ENCODE assay signal across 8 cellular contexts in genomic region chr12:57591567-57592325, GRCh38. TPM values are rescaled to one million over a fixed set of nuclear protein-coding genes. Genes with fewer than 3 reads are reported as not detected.
A peak's percentile ranks its signal among the peaks of the same experiment; 100 is the strongest.
DNase-seq lines count a peak whose midpoint lies in the region; ATAC-seq and TF ChIP-seq lines count a peak whose summit lies in the region.

No MANE protein-coding gene starts in this region.

- peak overlapping the region; percentile 74 for H3K4me3 ChIP-seq in fibroblast of villous mesenchyme (ENCODE audit: low read depth, low read length)

- in situ Hi-C loops in G401 (cut with HindIII; ENCODE audit: low sequenced_read_pairs), result no loop called here

- ATAC-seq in HG02981 (IDR thresholded peaks at IDR 0.05; ENCODE audit: unreplicated experiment) (peak; percentile 10), omental fat pad (ENCODE audit: low FRiP score) (peak; percentile 25)

- peak overlapping the region; percentile 78 for H3K27ac ChIP-seq in VCaP

- DNase-seq in G401 (ENCODE audit: low spot score) (peak; percentile 43), fibroblast of villous mesenchyme (ENCODE audit: low read depth) (no peak), omental fat pad (ENCODE audit: low spot score) (no peak), iPS-NIHi7 (ENCODE audit: extremely low spot score) (no peak), germinal center (ENCODE audit: low spot score) (no peak)
- DNase-seq in activated CD4-positive, alpha-beta T cell treated with anti-CD3 and anti-CD28 coated beads, Interleukin-2, amount 50 U/mL, for 48 hours, result no peak

- no peak for TF ChIP-seq CTCF in VCaP (conservative IDR thresholded peaks at IDR 0.05)
- no peak for TF ChIP-seq CTCF in fibroblast of villous mesenchyme (IDR thresholded peaks at IDR 0.05; ENCODE audit: insufficient read depth, low read depth, low read length)
- no peak for TF ChIP-seq CTCF in omental fat pad (IDR thresholded peaks at IDR 0.05)

RNA-seq across cellular contexts. Expression of gene PIP4K2C, which starts 0.8 kb away (rescaled TPM):
- 19.4 and 25.2 TPM in 2 replicates for total RNA-seq in G401 (2014; rRNA removed; shearing (Covaris generic))
- total RNA-seq in fibroblast of villous mesenchyme (21.3 and 33.2 TPM in 2 replicates), omental fat pad (10 to 100 TPM; 16.9 to 21.3 (median 17.6) TPM)

RNA-seq across cellular contexts. Expression of gene DTX3, which starts 12.9 kb away (rescaled TPM):
- total RNA-seq in G401 (2014; rRNA removed; shearing (Covaris generic)), result 21.9 and 23.0 TPM in 2 replicates
- total RNA-seq in fibroblast of villous mesenchyme, result 19.0 and 22.9 TPM in 2 replicates
- 10 to 100 TPM in 3 of 4 donors, 1 to 10 TPM in 1; 8.0 to 21.7 (median 13.3) TPM for total RNA-seq in omental fat pad

RNA-seq across cellular contexts. Expression of gene ARHGEF25, which starts 19.5 kb away (rescaled TPM):
- total RNA-seq in G401 (2014; rRNA removed; shearing (Covaris generic)), result 4.6 and 5.7 TPM in 2 replicates
- total RNA-seq in fibroblast of villous mesenchyme, result 28.0 and 48.4 TPM in 2 replicates
- total RNA-seq in omental fat pad, result 10 to 100 TPM; 14.7 to 28.8 (median 20.0) TPM

RNA-seq across cellular contexts. Expression of gene B4GALNT1, which starts 41.3 kb away (rescaled TPM):
- total RNA-seq in G401 (2014; rRNA removed; shearing (Covaris generic)), result 12.4 and 19.8 TPM in 2 replicates
- total RNA-seq in fibroblast of villous mesenchyme, result 3.0 and 5.2 TPM in 2 replicates
- total RNA-seq in omental fat pad, result 1 to 10 TPM in 2 of 4 donors, under 1 TPM in 2; 0.36 to 3.0 (median 1.0) TPM

RNA-seq across cellular contexts. Expression of gene KIF5A, which starts 41.9 kb away (rescaled TPM):
- not detected in 2 replicates for total RNA-seq in G401 (2014; rRNA removed; shearing (Covaris generic))
- 0.86 and 1.3 TPM in 2 replicates for total RNA-seq in fibroblast of villous mesenchyme
- total RNA-seq in omental fat pad, result under 1 TPM in 2 of 4 donors, not detected in 2; 0.09 to 0.13 TPM
